Comparison of ENCODE assay signal across 1 cellular context in the genomic region with DNA sequence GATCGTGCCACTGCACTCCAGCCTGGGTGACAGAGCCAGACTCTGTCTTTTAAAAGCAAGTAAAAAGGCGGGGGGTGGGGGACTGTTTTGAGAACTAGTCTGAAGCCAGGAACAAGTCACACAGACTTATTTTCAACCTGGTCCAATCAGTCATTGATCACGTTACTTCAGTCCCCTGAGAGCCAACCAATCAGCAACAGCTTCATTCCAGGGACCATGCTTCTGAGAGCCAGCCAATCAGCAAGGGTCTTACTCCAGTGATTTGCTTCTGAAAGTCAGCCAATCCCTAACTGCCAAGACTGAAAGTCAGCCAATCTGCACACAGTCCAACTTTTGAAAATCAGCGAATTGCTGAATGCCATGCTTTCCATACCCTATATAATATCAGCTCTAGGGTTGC.
TF ChIP-seq lines count a peak whose summit lies in the region.

No MANE protein-coding gene starts in this region.

TF ChIP-seq in K562, 482 proteins besides CTCF, POLR2A, EP300 and RAD21 (continues in another document):
- TF ChIP-seq JUN (IDR thresholded peaks at IDR 0.05; ENCODE audit: borderline replicate concordance, low read depth, low read length) (no peak), JUN (CRISPR knock-in tag; IDR thresholded peaks at IDR 0.05; ENCODE audit: borderline replicate concordance) (no peak), ZNF175 (CRISPR knock-in tag; IDR thresholded peaks at IDR 0.05; ENCODE audit: low read depth) (0 out of 2 replicates have a peak, but pooled peaks have one; percentile 28), PHTF2 (CRISPR knock-in tag; IDR thresholded peaks at IDR 0.05) (no peak), TAF15 (IDR thresholded peaks at IDR 0.05; ENCODE audit: low read depth, low read length) (no peak), NCOR1 (IDR thresholded peaks at IDR 0.05) (no peak), MYNN (IDR thresholded peaks at IDR 0.05) (no peak), MYNN (CRISPR knock-in tag; IDR thresholded peaks at IDR 0.05) (no peak), ETV1 (tag; conservative IDR thresholded peaks at IDR 0.05; ENCODE audit: low read depth) (no peak), CHD2 (IDR thresholded peaks at IDR 0.05; ENCODE audit: low read depth, low read length) (no peak), TAL1 (IDR thresholded peaks at IDR 0.05) (no peak), RBM15 (IDR thresholded peaks at IDR 0.05; ENCODE audit: insufficient read depth, low read length) (no peak), ZFP36 (IDR thresholded peaks at IDR 0.05; ENCODE audit: low read depth, low read length, partially characterized antibody) (no peak), MYBL2 (IDR thresholded peaks at IDR 0.05; ENCODE audit: low read depth) (peak; percentile 81), MYBL2 (CRISPR knock-in tag; IDR thresholded peaks at IDR 0.05; ENCODE audit: borderline replicate concordance) (no peak), SREBF1 (IDR thresholded peaks at IDR 0.05; ENCODE audit: borderline replicate concordance, low read depth, low read length) (no peak), RBFOX2 (IDR thresholded peaks at IDR 0.05; ENCODE audit: low read depth, low read length) (no peak), ZNF165 (CRISPR knock-in tag; IDR thresholded peaks at IDR 0.05; ENCODE audit: borderline replicate concordance) (no peak), ZNF551 (CRISPR knock-in tag; IDR thresholded peaks at IDR 0.05) (no peak), SAFB (IDR thresholded peaks at IDR 0.05; ENCODE audit: borderline replicate concordance, low read depth, low read length) (no peak), FOS (IDR thresholded peaks at IDR 0.05; ENCODE audit: extremely low read depth, insufficient read length) (peak; percentile 73), ZNF224 (CRISPR knock-in tag; IDR thresholded peaks at IDR 0.05) (no peak), ZNF316 (IDR thresholded peaks at IDR 0.05) (peak; percentile 22; the same call in 1 of the 2 replicates), HMG20B (CRISPR knock-in tag; IDR thresholded peaks at IDR 0.05) (no peak), SRSF3 (IDR thresholded peaks at IDR 0.05; ENCODE audit: insufficient read depth, low read length) (no peak), MBD2 (IDR thresholded peaks at IDR 0.05; ENCODE audit: borderline replicate concordance, low read depth) (peak; percentile 68; the same call in 1 of the 2 replicates), FOXM1 (IDR thresholded peaks at IDR 0.05; ENCODE audit: low read depth) (peak; percentile 95), FOXM1 (CRISPR knock-in tag; IDR thresholded peaks at IDR 0.05; ENCODE audit: low read depth) (peak; percentile 43; the same call in 1 of the 2 replicates), L3MBTL2 (IDR thresholded peaks at IDR 0.05) (peak; percentile 38; the same call in 1 of the 2 replicates), ARID3B (CRISPR knock-in tag; IDR thresholded peaks at IDR 0.05; ENCODE audit: borderline replicate concordance) (no peak), RAD51 (IDR thresholded peaks at IDR 0.05; ENCODE audit: borderline replicate concordance, low read depth) (no peak), ZNF76 (CRISPR knock-in tag; IDR thresholded peaks at IDR 0.05; ENCODE audit: borderline replicate concordance) (no peak), SP1 (CRISPR knock-in tag; IDR thresholded peaks at IDR 0.05) (no peak), HDAC2 (IDR thresholded peaks at IDR 0.05) (no peak), NFYB (IDR thresholded peaks at IDR 0.05; ENCODE audit: extremely low read depth, insufficient read length) (peak; percentile 68), SREBF2 (CRISPR knock-in tag; IDR thresholded peaks at IDR 0.05) (no peak), PTRF (tag; IDR thresholded peaks at IDR 0.05) (no peak), ZNF232 (CRISPR knock-in tag; IDR thresholded peaks at IDR 0.05) (no peak), MAFF (IDR thresholded peaks at IDR 0.05; ENCODE audit: low read length) (no peak), STAT5A (IDR thresholded peaks at IDR 0.05; ENCODE audit: borderline replicate concordance, low read length) (no peak), CC2D1A (IDR thresholded peaks at IDR 0.05) (peak; percentile 70; the same call in 1 of the 2 replicates), GATAD2B (IDR thresholded peaks at IDR 0.05; ENCODE audit: borderline replicate concordance) (no peak), ZNF41 (CRISPR knock-in tag; conservative IDR thresholded peaks at IDR 0.05) (no peak), HCFC1 (IDR thresholded peaks at IDR 0.05; ENCODE audit: low read depth, low read length) (no peak; the same call in 1 of the 2 replicates), SMAD4 (CRISPR knock-in tag; conservative IDR thresholded peaks at IDR 0.05) (0 out of 2 replicates have a peak, but pooled peaks have one; percentile 8), LCOR (CRISPR knock-in tag; IDR thresholded peaks at IDR 0.05) (peak; percentile 61; the same call in 1 of the 2 replicates), FOSL1 (tag; conservative IDR thresholded peaks at IDR 0.05) (no peak), ZNF133 (CRISPR knock-in tag; IDR thresholded peaks at IDR 0.05) (no peak), ZNF174 (CRISPR knock-in tag; IDR thresholded peaks at IDR 0.05) (no peak)
- TF ChIP-seq, protein P1, sequence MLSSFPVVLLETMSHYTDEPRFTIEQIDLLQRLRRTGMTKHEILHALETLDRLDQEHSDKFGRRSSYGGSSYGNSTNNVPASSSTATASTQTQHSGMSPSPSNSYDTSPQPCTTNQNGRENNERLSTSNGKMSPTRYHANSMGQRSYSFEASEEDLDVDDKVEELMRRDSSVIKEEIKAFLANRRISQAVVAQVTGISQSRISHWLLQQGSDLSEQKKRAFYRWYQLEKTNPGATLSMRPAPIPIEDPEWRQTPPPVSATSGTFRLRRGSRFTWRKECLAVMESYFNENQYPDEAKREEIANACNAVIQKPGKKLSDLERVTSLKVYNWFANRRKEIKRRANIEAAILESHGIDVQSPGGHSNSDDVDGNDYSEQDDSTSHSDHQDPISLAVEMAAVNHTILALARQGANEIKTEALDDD (IDR thresholded peaks at IDR 0.05), result peak; percentile 60; the same call in 1 of the 2 replicates
- TF ChIP-seq, protein P2, sequence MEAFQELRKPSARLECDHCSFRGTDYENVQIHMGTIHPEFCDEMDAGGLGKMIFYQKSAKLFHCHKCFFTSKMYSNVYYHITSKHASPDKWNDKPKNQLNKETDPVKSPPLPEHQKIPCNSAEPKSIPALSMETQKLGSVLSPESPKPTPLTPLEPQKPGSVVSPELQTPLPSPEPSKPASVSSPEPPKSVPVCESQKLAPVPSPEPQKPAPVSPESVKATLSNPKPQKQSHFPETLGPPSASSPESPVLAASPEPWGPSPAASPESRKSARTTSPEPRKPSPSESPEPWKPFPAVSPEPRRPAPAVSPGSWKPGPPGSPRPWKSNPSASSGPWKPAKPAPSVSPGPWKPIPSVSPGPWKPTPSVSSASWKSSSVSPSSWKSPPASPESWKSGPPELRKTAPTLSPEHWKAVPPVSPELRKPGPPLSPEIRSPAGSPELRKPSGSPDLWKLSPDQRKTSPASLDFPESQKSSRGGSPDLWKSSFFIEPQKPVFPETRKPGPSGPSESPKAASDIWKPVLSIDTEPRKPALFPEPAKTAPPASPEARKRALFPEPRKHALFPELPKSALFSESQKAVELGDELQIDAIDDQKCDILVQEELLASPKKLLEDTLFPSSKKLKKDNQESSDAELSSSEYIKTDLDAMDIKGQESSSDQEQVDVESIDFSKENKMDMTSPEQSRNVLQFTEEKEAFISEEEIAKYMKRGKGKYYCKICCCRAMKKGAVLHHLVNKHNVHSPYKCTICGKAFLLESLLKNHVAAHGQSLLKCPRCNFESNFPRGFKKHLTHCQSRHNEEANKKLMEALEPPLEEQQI (IDR thresholded peaks at IDR 0.05), result 0 out of 2 replicates have a peak, but pooled peaks have one; percentile 44
- TF ChIP-seq, protein P3, sequence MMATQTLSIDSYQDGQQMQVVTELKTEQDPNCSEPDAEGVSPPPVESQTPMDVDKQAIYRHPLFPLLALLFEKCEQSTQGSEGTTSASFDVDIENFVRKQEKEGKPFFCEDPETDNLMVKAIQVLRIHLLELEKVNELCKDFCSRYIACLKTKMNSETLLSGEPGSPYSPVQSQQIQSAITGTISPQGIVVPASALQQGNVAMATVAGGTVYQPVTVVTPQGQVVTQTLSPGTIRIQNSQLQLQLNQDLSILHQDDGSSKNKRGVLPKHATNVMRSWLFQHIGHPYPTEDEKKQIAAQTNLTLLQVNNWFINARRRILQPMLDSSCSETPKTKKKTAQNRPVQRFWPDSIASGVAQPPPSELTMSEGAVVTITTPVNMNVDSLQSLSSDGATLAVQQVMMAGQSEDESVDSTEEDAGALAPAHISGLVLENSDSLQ (IDR thresholded peaks at IDR 0.05), result peak; percentile 53; the same call in 1 of the 2 replicates
- TF ChIP-seq, protein P4, sequence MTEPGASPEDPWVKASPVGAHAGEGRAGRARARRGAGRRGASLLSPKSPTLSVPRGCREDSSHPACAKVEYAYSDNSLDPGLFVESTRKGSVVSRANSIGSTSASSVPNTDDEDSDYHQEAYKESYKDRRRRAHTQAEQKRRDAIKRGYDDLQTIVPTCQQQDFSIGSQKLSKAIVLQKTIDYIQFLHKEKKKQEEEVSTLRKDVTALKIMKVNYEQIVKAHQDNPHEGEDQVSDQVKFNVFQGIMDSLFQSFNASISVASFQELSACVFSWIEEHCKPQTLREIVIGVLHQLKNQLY (CRISPR knock-in tag; conservative IDR thresholded peaks at IDR 0.05), result no peak
- TF ChIP-seq, protein P5, sequence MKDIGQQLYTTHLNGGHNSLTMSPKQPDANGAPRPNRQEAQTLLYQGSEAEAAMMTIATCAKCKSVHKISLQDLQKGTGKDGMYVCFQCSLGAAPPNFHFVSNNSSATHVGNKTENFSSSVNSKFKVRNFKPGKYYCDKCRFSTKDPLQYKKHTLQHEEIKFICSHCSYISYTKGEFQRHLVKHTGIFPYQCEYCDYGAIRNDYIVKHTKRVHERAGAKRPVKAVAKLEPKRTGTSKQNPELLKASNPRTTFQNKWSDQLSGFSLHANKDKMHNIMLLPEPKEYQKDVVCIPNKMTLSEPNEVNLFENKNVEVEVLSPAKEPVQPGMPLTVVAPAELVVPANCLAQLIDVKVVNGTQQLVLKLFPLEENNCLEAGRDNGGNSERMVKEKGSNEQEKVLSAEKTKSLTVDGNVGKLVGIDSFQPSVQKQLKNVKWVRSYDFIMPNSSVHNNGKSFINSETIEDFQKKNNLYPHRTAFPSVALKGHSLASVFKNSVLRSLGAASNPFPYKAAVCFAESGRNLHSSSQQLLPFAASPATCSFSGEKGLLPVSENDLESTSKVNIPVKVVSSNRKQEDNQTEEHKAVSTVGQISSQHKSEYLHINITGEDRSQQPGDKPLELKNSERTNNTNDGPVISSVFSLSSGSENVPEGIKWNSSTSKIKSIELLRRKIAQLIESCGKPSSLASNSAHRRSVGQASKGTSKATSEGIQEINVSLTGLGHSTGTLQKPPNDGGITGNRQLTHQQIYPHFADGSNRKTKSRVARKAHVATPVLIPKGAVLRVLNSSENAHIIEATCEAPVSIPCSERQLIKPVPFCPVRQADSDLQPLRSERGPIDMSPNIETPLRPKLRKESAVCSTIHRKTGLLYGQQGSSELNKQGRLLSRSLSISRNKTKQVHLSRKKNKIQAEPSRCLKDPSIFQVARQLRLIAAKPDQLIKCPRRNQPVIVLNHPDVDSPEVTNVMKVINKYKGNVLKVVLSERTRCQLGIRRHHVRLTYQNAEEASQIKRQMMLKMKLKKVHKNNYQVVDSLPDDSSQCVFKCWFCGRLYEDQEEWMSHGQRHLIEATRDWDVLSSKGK (CRISPR knock-in tag; IDR thresholded peaks at IDR 0.05), result no peak
- TF ChIP-seq, protein P6, sequence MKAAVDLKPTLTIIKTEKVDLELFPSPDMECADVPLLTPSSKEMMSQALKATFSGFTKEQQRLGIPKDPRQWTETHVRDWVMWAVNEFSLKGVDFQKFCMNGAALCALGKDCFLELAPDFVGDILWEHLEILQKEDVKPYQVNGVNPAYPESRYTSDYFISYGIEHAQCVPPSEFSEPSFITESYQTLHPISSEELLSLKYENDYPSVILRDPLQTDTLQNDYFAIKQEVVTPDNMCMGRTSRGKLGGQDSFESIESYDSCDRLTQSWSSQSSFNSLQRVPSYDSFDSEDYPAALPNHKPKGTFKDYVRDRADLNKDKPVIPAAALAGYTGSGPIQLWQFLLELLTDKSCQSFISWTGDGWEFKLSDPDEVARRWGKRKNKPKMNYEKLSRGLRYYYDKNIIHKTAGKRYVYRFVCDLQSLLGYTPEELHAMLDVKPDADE (conservative IDR thresholded peaks at IDR 0.05; ENCODE audit: control insufficient read depth, low read depth, low read length), result no peak
- TF ChIP-seq, protein P7, sequence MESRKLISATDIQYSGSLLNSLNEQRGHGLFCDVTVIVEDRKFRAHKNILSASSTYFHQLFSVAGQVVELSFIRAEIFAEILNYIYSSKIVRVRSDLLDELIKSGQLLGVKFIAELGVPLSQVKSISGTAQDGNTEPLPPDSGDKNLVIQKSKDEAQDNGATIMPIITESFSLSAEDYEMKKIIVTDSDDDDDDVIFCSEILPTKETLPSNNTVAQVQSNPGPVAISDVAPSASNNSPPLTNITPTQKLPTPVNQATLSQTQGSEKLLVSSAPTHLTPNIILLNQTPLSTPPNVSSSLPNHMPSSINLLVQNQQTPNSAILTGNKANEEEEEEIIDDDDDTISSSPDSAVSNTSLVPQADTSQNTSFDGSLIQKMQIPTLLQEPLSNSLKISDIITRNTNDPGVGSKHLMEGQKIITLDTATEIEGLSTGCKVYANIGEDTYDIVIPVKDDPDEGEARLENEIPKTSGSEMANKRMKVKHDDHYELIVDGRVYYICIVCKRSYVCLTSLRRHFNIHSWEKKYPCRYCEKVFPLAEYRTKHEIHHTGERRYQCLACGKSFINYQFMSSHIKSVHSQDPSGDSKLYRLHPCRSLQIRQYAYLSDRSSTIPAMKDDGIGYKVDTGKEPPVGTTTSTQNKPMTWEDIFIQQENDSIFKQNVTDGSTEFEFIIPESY (CRISPR knock-in tag; IDR thresholded peaks at IDR 0.05), result no peak
- TF ChIP-seq, protein P8, sequence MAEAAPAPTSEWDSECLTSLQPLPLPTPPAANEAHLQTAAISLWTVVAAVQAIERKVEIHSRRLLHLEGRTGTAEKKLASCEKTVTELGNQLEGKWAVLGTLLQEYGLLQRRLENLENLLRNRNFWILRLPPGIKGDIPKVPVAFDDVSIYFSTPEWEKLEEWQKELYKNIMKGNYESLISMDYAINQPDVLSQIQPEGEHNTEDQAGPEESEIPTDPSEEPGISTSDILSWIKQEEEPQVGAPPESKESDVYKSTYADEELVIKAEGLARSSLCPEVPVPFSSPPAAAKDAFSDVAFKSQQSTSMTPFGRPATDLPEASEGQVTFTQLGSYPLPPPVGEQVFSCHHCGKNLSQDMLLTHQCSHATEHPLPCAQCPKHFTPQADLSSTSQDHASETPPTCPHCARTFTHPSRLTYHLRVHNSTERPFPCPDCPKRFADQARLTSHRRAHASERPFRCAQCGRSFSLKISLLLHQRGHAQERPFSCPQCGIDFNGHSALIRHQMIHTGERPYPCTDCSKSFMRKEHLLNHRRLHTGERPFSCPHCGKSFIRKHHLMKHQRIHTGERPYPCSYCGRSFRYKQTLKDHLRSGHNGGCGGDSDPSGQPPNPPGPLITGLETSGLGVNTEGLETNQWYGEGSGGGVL (CRISPR knock-in tag; IDR thresholded peaks at IDR 0.05), result no peak
